Comparison of ENCODE assay signal across 9 cellular contexts in the genomic region with DNA sequence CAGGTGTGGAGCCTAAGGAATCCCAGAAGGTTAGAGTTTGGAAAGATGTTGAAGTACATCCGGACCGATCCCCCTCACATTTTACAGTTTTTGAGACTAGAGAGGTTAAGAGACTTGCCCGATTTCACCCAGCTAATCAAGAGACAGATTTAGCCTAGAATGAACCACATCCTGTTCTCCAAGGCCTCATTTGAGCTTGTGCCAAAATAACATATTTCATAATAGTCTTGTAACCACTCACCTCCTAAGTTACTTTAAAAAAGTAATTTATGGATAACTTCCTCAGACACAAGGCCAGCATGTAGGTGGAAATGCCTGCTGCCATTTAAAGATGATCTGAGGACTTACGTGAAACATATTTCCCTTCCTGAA. TPM values are rescaled to one million over a fixed set of nuclear protein-coding genes. Genes with fewer than 3 reads are reported as not detected.
DNase-seq lines count a peak whose midpoint lies in the region; ATAC-seq and TF ChIP-seq lines count a peak whose summit lies in the region.
"Had no signal": no experiment of that assay in that cellular context is flagged by ENCODE, and none has a peak within 500 bp of the region (broad histone marks: within the 10 kb centered on the region; RNA-seq: fewer than 3 reads in every experiment).

No MANE protein-coding gene starts in this region.

- TF ChIP-seq CTCF in mesothelial cell of epicardium (IDR thresholded peaks at IDR 0.05; ENCODE audit: unreplicated experiment) = no peak

- no CpG with 5 or more reads among the region's 4 CpGs for WGBS in mesendoderm (ENCODE audit: extremely low coverage, insufficient coverage, low lambda C conversion rate)

- no peak for ATAC-seq in stimulated activated naive CD8-positive, alpha-beta T cell treated with anti-CD3 and anti-CD28 coated beads, Interleukin-15, Interleukin-2, amounts not matched to agents 100 U/mL and 50 U/mL, for 24 hours
- no peak for ATAC-seq in GM19328 (IDR thresholded peaks at IDR 0.05; ENCODE audit: unreplicated experiment)
- ATAC-seq: body of pancreas had no signal

- no peak for TF ChIP-seq RAD21 in Ishikawa (IDR thresholded peaks at IDR 0.05; ENCODE audit: low read depth)

- no peak for DNase-seq in stimulated activated naive CD8-positive, alpha-beta T cell treated with anti-CD3 and anti-CD28 coated beads, Interleukin-15, Interleukin-2, amounts not matched to agents 100 U/mL and 50 U/mL, for 24 hours
- DNase-seq in activated naive CD8-positive, alpha-beta T cell treated with anti-CD3 and anti-CD28 coated beads for 36 hours = no peak
- DNase-seq in mesothelial cell of epicardium (ENCODE audit: low spot score in 2 of 2, unreplicated experiment in 2 of 2) (no peak), mesendoderm (no peak)
- no peak for DNase-seq in NK-92 treated with Interleukin-12 subunit alpha and Interleukin-12 subunit beta, amount 100 ng/mL, for 24 hours (lab: John Stamatoyannopoulos, UW)

- H3K4ac ChIP-seq in mesendoderm (ENCODE audit: low read depth, low read length) = no peak overlapping the region

- H3K79me2 ChIP-seq in mesendoderm (ENCODE audit: control insufficient read depth, insufficient read depth, low read length) = no peaks in the 10 kb centered on the region

- no peaks in the 10 kb centered on the region for H3K9me3 Mint-ChIP-seq in stimulated activated naive CD8-positive, alpha-beta T cell treated with anti-CD3 and anti-CD28 coated beads, Interleukin-15, Interleukin-2, amounts not matched to agents 100 ng/mL and 50 ng/mL, for 24 hours
- peaks cover 2% of the 10 kb centered on the region for H3K9me3 Mint-ChIP-seq in activated naive CD8-positive, alpha-beta T cell treated with anti-CD3 and anti-CD28 coated beads for 36 hours
- H3K9me3 Mint-ChIP-seq in mesothelial cell of epicardium = no peaks in the 10 kb centered on the region

- TF ChIP-seq EP300 in Ishikawa (IDR thresholded peaks at IDR 0.05; ENCODE audit: borderline replicate concordance) = no peak

- H3K4me1 ChIP-seq in mesendoderm (ENCODE audit: control insufficient read depth, low read depth, low read length) = no peaks in the 10 kb centered on the region
- H3K4me1 ChIP-seq: body of pancreas had no signal

- H3K4me1 Mint-ChIP-seq in stimulated activated naive CD8-positive, alpha-beta T cell treated with anti-CD3 and anti-CD28 coated beads, Interleukin-15, Interleukin-2, amounts not matched to agents 100 ng/mL and 50 ng/mL, for 24 hours (ENCODE audit: low read depth) = peaks cover 62% of the 10 kb centered on the region
- peaks cover 57% of the 10 kb centered on the region for H3K4me1 Mint-ChIP-seq in activated naive CD8-positive, alpha-beta T cell treated with anti-CD3 and anti-CD28 coated beads for 36 hours
- peaks cover 28% of the 10 kb centered on the region for H3K4me1 Mint-ChIP-seq in mesothelial cell of epicardium

- peak overlapping the region; percentile 81 for H3K4me3 Mint-ChIP-seq in stimulated activated naive CD8-positive, alpha-beta T cell treated with anti-CD3 and anti-CD28 coated beads, Interleukin-15, Interleukin-2, amounts not matched to agents 100 ng/mL and 50 ng/mL, for 24 hours
- peak overlapping the region; percentile 65 for H3K4me3 Mint-ChIP-seq in activated naive CD8-positive, alpha-beta T cell treated with anti-CD3 and anti-CD28 coated beads for 36 hours
- no peak overlapping the region for H3K4me3 Mint-ChIP-seq in mesothelial cell of epicardium

- H2BK120ac ChIP-seq in mesendoderm (ENCODE audit: low read depth, low read length) = no peak overlapping the region

- H4K5ac ChIP-seq in mesendoderm (ENCODE audit: low read length) = no peak overlapping the region

- H3K23ac ChIP-seq in mesendoderm (ENCODE audit: low read length) = no peak overlapping the region

- no peak overlapping the region for H2BK15ac ChIP-seq in mesendoderm (replicated peaks; ENCODE audit: low read depth)

- H3K36me3 Mint-ChIP-seq in stimulated activated naive CD8-positive, alpha-beta T cell treated with anti-CD3 and anti-CD28 coated beads, Interleukin-15, Interleukin-2, amounts not matched to agents 100 ng/mL and 50 ng/mL, for 24 hours (ENCODE audit: low read depth) = no peaks in the 10 kb centered on the region
- H3K36me3 Mint-ChIP-seq in activated naive CD8-positive, alpha-beta T cell treated with anti-CD3 and anti-CD28 coated beads for 36 hours = peaks cover 6% of the 10 kb centered on the region
- H3K36me3 Mint-ChIP-seq in mesothelial cell of epicardium = no peaks in the 10 kb centered on the region

- no peak overlapping the region for H2AK5ac ChIP-seq in mesendoderm (ENCODE audit: low read length)

- H3K27me3 ChIP-seq in mesendoderm (ENCODE audit: insufficient read depth, low read length, poor library complexity) = no peaks in the 10 kb centered on the region
- H3K27me3 ChIP-seq: body of pancreas had no signal

- no peak overlapping the region for H3K9ac ChIP-seq in mesendoderm (ENCODE audit: low read length)

- H3K36me3 ChIP-seq in mesendoderm (ENCODE audit: control insufficient read depth, insufficient read depth, low read length) = no peaks in the 10 kb centered on the region

- no peak overlapping the region for H3K27ac ChIP-seq in mesendoderm (ENCODE audit: low read depth, low read length)

- H3K4me3 ChIP-seq in mesendoderm (ENCODE audit: low read length) = no peak overlapping the region
- H3K4me3 ChIP-seq: body of pancreas had no signal

- H3K56ac ChIP-seq in mesendoderm (ENCODE audit: low read length) = no peak overlapping the region

- H2BK5ac ChIP-seq in mesendoderm (ENCODE audit: low read length) = no peak overlapping the region

- H3K79me1 ChIP-seq in mesendoderm (ENCODE audit: low read length) = no peaks in the 10 kb centered on the region

- no peak overlapping the region for H3K18ac ChIP-seq in mesendoderm (ENCODE audit: low read length)

- no peak overlapping the region for H3K4me2 ChIP-seq in mesendoderm (ENCODE audit: low read length)

- H4K8ac ChIP-seq in mesendoderm (ENCODE audit: low read depth, low read length) = no peak overlapping the region

- peak overlapping the region; percentile 98 for H3K27ac Mint-ChIP-seq in stimulated activated naive CD8-positive, alpha-beta T cell treated with anti-CD3 and anti-CD28 coated beads, Interleukin-15, Interleukin-2, amounts not matched to agents 100 ng/mL and 50 ng/mL, for 24 hours
- peak overlapping the region; percentile 98 for H3K27ac Mint-ChIP-seq in activated naive CD8-positive, alpha-beta T cell treated with anti-CD3 and anti-CD28 coated beads for 36 hours
- peak overlapping the region; percentile 54 for H3K27ac Mint-ChIP-seq in mesothelial cell of epicardium

- no peaks in the 10 kb centered on the region for H3K27me3 Mint-ChIP-seq in stimulated activated naive CD8-positive, alpha-beta T cell treated with anti-CD3 and anti-CD28 coated beads, Interleukin-15, Interleukin-2, amounts not matched to agents 100 ng/mL and 50 ng/mL, for 24 hours
- H3K27me3 Mint-ChIP-seq in activated naive CD8-positive, alpha-beta T cell treated with anti-CD3 and anti-CD28 coated beads for 36 hours = no peaks in the 10 kb centered on the region
- H3K27me3 Mint-ChIP-seq in mesothelial cell of epicardium (ENCODE audit: low read depth) = no peaks in the 10 kb centered on the region

TF ChIP-seq in Ishikawa, 13 proteins besides CTCF, POLR2A, EP300 and RAD21:
- TF ChIP-seq REST (IDR thresholded peaks at IDR 0.05; ENCODE audit: low read depth) (no peak), NFIC (IDR thresholded peaks at IDR 0.05) (peak; percentile 48; the same call in 1 of the 2 replicates)

RNA-seq across cellular contexts. Expression of gene ARHGAP18, which starts 39.8 kb away (rescaled TPM):
- 1 to 10 TPM; 7.0 to 8.9 TPM for total RNA-seq in activated naive CD8-positive, alpha-beta T cell treated with anti-CD3 and anti-CD28 coated beads for 36 hours
- 8.1 to 10.5 TPM (median 10.2 TPM) in 3 replicates for total RNA-seq in mesothelial cell of epicardium
- polyA plus RNA-seq in mesendoderm (2013, experiment 1 of 2) = 5.2 TPM
- polyA plus RNA-seq in mesendoderm (2013, experiment 2 of 2) = 4.9 TPM
